In the genomic region with DNA sequence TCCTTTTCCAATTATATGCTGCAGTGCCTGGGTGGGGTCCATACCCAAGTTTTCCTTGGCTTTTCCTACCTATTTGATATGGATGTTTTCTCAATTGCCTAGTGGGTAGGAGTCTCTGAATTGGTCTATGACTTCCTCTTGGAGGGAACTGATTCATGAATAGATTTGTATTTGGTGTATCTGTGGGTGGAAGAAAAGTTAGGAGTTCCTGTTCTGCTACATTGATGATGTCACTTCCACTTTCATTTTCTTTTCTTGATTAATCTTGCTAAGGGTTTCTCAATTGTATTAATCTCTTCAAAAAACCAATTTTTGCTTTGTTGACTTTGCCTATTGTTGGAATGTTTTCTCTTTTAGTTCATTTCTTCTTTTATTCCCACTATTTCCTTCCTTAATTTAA, we compare ENCODE assay signal across 17 cellular contexts. TPM values are rescaled to one million over a fixed set of nuclear protein-coding genes. Genes with fewer than 3 reads are reported as not detected.
A peak's percentile ranks its signal among the peaks of the same experiment; 100 is the strongest.
DNase-seq lines count a peak whose midpoint lies in the region; ATAC-seq lines count a peak whose summit lies in the region.
"Had no signal": no experiment of that assay in that cellular context is flagged by ENCODE, and none has a peak within 500 bp of the region (broad histone marks: within the 10 kb centered on the region; RNA-seq: fewer than 3 reads in every experiment).

No MANE protein-coding gene starts in this region.

- DNase-seq in activated CD4-positive, alpha-beta T cell treated with anti-CD3 and anti-CD28 coated beads for 36 hours = no peak
- DNase-seq in activated CD4-positive, alpha-beta T cell treated with anti-CD3 and anti-CD28 coated beads, Interleukin-2, amount 10 ng/mL, durations not matched to agents 24 days and 14 days = no peak
- no peak for DNase-seq in T-cell
- no peak for DNase-seq in immature natural killer cell
- no peak for DNase-seq in stimulated activated CD4-positive, alpha-beta T cell treated with anti-CD3 and anti-CD28 coated beads, Interleukin-4, amount 100 ng/mL, for 24 hours
- no peak for DNase-seq in sciatic nerve (ENCODE audit: low spot score)
- DNase-seq in activated CD8-positive, alpha-beta memory T cell treated with anti-CD3 and anti-CD28 coated beads, Interleukin-2, amount 10 ng/mL, durations not matched to agents 7 days and 5 days = no peak
- DNase-seq: activated CD4-positive, alpha-beta T cell treated with anti-CD3 and anti-CD28 coated beads for 4 hours; COR-L47; GF-D8; hippocampal formation; stimulated activated CD4-positive, alpha-beta T cell treated with anti-CD3 and anti-CD28 coated beads, Interleukin-2, amount 100 ng/mL, for 24 hours; stimulated activated CD8-positive, alpha-beta memory T cell treated with anti-CD3 and anti-CD28 coated beads, Interleukin-4, amount 100 ng/mL, for 48 hours; SW 1271 had no signal

- peaks cover 12% of the 10 kb centered on the region for H3K9me3 Mint-ChIP-seq in activated CD4-positive, alpha-beta T cell treated with anti-CD3 and anti-CD28 coated beads for 36 hours (ENCODE audit: low read depth)
- H3K9me3 Mint-ChIP-seq in activated CD4-positive, alpha-beta T cell treated with anti-CD3 and anti-CD28 coated beads, Interleukin-2, amount 10 ng/mL, durations not matched to agents 24 days and 14 days = peaks cover 21% of the 10 kb centered on the region
- peaks cover 0 to 9% (median 4%) of the 10 kb centered on the region in 3 donors for H3K9me3 Mint-ChIP-seq in T-cell
- H3K9me3 Mint-ChIP-seq in immature natural killer cell = peaks cover 0 to 17% (median 3%) of the 10 kb centered on the region in 6 donors
- H3K9me3 Mint-ChIP-seq in activated CD8-positive, alpha-beta memory T cell treated with anti-CD3 and anti-CD28 coated beads, Interleukin-2, amount 10 ng/mL, durations not matched to agents 7 days and 5 days (ENCODE audit: low read depth) = no peaks in the 10 kb centered on the region

- no peaks in the 10 kb centered on the region for H3K36me3 Mint-ChIP-seq in activated CD4-positive, alpha-beta T cell treated with anti-CD3 and anti-CD28 coated beads for 36 hours (ENCODE audit: low read depth)
- no peaks in the 10 kb centered on the region for H3K36me3 Mint-ChIP-seq in activated CD4-positive, alpha-beta T cell treated with anti-CD3 and anti-CD28 coated beads, Interleukin-2, amount 10 ng/mL, durations not matched to agents 24 days and 14 days (ENCODE audit: low read depth)
- H3K36me3 Mint-ChIP-seq in T-cell (no peaks in the 10 kb centered on the region), immature natural killer cell (peaks cover 0 to 5% (median 5%) of the 10 kb centered on the region in 3 donors)
- H3K36me3 Mint-ChIP-seq in activated CD8-positive, alpha-beta memory T cell treated with anti-CD3 and anti-CD28 coated beads, Interleukin-2, amount 10 ng/mL, durations not matched to agents 7 days and 5 days = no peaks in the 10 kb centered on the region
- H3K36me3 Mint-ChIP-seq: type B pancreatic cell had no signal

- CTCF ChIA-PET in activated CD4-positive, alpha-beta T cell treated with anti-CD3 and anti-CD28 coated beads for 36 hours (lab: Charles Lee) = interaction anchor here (0.6 to 0.7 kb wide), 2 partner anchors 23 to 373 kb away, joined by 3 read pairs; no protein-coding TSS in a partner anchor
- CTCF ChIA-PET in T-cell (lab: Charles Lee) = no interaction called here
- CTCF ChIA-PET in activated CD8-positive, alpha-beta memory T cell treated with anti-CD3 and anti-CD28 coated beads, Interleukin-2, amount 10 ng/mL, durations not matched to agents 7 days and 5 days (lab: Charles Lee) = no interaction called here

- peaks cover 9% of the 10 kb centered on the region for H3K4me1 Mint-ChIP-seq in activated CD4-positive, alpha-beta T cell treated with anti-CD3 and anti-CD28 coated beads for 36 hours
- H3K4me1 Mint-ChIP-seq in activated CD4-positive, alpha-beta T cell treated with anti-CD3 and anti-CD28 coated beads, Interleukin-2, amount 10 ng/mL, durations not matched to agents 24 days and 14 days = peaks cover 6% of the 10 kb centered on the region
- H3K4me1 Mint-ChIP-seq in T-cell (peaks cover 0 to 8% (median 6%) of the 10 kb centered on the region in 3 donors), immature natural killer cell (peaks cover 9 to 12% of the 10 kb centered on the region in 2 donors)
- H3K4me1 Mint-ChIP-seq in activated CD8-positive, alpha-beta memory T cell treated with anti-CD3 and anti-CD28 coated beads, Interleukin-2, amount 10 ng/mL, durations not matched to agents 7 days and 5 days = peaks cover 4% of the 10 kb centered on the region

- intact Hi-C loops in activated CD4-positive, alpha-beta T cell treated with anti-CD3 and anti-CD28 coated beads for 36 hours (cut with DNase I, micrococcal nuclease) = no loop called here
- intact Hi-C loops in activated CD4-positive, alpha-beta T cell treated with anti-CD3 and anti-CD28 coated beads, Interleukin-2, amount 10 ng/mL, durations not matched to agents 24 days and 14 days (cut with micrococcal nuclease) = no loop called here
- intact Hi-C loops in sciatic nerve (cut with DNase I) = no loop called here

- H3K27me3 Mint-ChIP-seq in activated CD4-positive, alpha-beta T cell treated with anti-CD3 and anti-CD28 coated beads for 36 hours = peaks cover 15% of the 10 kb centered on the region
- peaks cover 18% of the 10 kb centered on the region for H3K27me3 Mint-ChIP-seq in activated CD4-positive, alpha-beta T cell treated with anti-CD3 and anti-CD28 coated beads, Interleukin-2, amount 10 ng/mL, durations not matched to agents 24 days and 14 days
- peaks cover 10 to 12% of the 10 kb centered on the region in 2 donors for H3K27me3 Mint-ChIP-seq in T-cell
- H3K27me3 Mint-ChIP-seq in immature natural killer cell (ENCODE audit: low read depth in 3 of 3) = peaks cover 0 to 5% (median 5%) of the 10 kb centered on the region in 3 donors
- H3K27me3 Mint-ChIP-seq in activated CD8-positive, alpha-beta memory T cell treated with anti-CD3 and anti-CD28 coated beads, Interleukin-2, amount 10 ng/mL, durations not matched to agents 7 days and 5 days = peaks cover 11% of the 10 kb centered on the region
- H3K27me3 Mint-ChIP-seq: type B pancreatic cell had no signal

- POLR2A ChIA-PET in activated CD4-positive, alpha-beta T cell treated with anti-CD3 and anti-CD28 coated beads for 36 hours (lab: Charles Lee) = no interaction called here
- POLR2A ChIA-PET in T-cell (lab: Charles Lee) = no interaction called here

- H3K27ac Mint-ChIP-seq in activated CD4-positive, alpha-beta T cell treated with anti-CD3 and anti-CD28 coated beads for 36 hours = no peak overlapping the region
- H3K27ac Mint-ChIP-seq in activated CD4-positive, alpha-beta T cell treated with anti-CD3 and anti-CD28 coated beads, Interleukin-2, amount 10 ng/mL, durations not matched to agents 24 days and 14 days = no peak overlapping the region
- H3K27ac Mint-ChIP-seq in T-cell (no peak overlapping the region), immature natural killer cell (peak overlapping the region in 4 of 6 donors; percentile 15 to 66 (median 18))
- no peak overlapping the region for H3K27ac Mint-ChIP-seq in activated CD8-positive, alpha-beta memory T cell treated with anti-CD3 and anti-CD28 coated beads, Interleukin-2, amount 10 ng/mL, durations not matched to agents 7 days and 5 days
- H3K27ac Mint-ChIP-seq: type B pancreatic cell had no signal

- H3K4me3 Mint-ChIP-seq in activated CD4-positive, alpha-beta T cell treated with anti-CD3 and anti-CD28 coated beads for 36 hours = no peak overlapping the region
- no peak overlapping the region for H3K4me3 Mint-ChIP-seq in activated CD4-positive, alpha-beta T cell treated with anti-CD3 and anti-CD28 coated beads, Interleukin-2, amount 10 ng/mL, durations not matched to agents 24 days and 14 days
- H3K4me3 Mint-ChIP-seq in T-cell (peak overlapping the region in 2 of 3 donors; percentile 19 to 49), immature natural killer cell (peak overlapping the region; percentile 12 to 60 (median 40))
- H3K4me3 Mint-ChIP-seq in activated CD8-positive, alpha-beta memory T cell treated with anti-CD3 and anti-CD28 coated beads, Interleukin-2, amount 10 ng/mL, durations not matched to agents 7 days and 5 days = no peak overlapping the region
- H3K4me3 Mint-ChIP-seq: type B pancreatic cell had no signal

- ATAC-seq in activated CD4-positive, alpha-beta T cell treated with anti-CD3 and anti-CD28 coated beads for 36 hours = peak; percentile 55
- no peak for ATAC-seq in T-cell (replicated peaks in 1 of 4)
- no peak for ATAC-seq in sciatic nerve
- no peak for ATAC-seq in HG02759 (IDR thresholded peaks at IDR 0.05; ENCODE audit: unreplicated experiment)
- no peak for ATAC-seq in activated CD8-positive, alpha-beta memory T cell treated with anti-CD3 and anti-CD28 coated beads, Interleukin-2, amount 10 ng/mL, durations not matched to agents 7 days and 5 days
- ATAC-seq: A549 had no signal

RNA-seq across cellular contexts. Expression of gene SLC9A2, which starts 37.4 kb away (rescaled TPM):
- total RNA-seq in activated CD4-positive, alpha-beta T cell treated with anti-CD3 and anti-CD28 coated beads for 36 hours = under 1 TPM; 0.04 to 0.07 TPM
- total RNA-seq in activated CD4-positive, alpha-beta T cell treated with anti-CD3 and anti-CD28 coated beads, Interleukin-2, amount 10 ng/mL, durations not matched to agents 24 days and 14 days = not detected in 2 replicates
- total RNA-seq in T-cell (not detected), sciatic nerve (not detected)
- polyA plus RNA-seq in immature natural killer cell = not detected
- not detected for total RNA-seq in activated CD8-positive, alpha-beta memory T cell treated with anti-CD3 and anti-CD28 coated beads, Interleukin-2, amount 10 ng/mL, durations not matched to agents 7 days and 5 days

Comparison
In these comparisons a context has a peak if more than half of its experiments do, and no peak if none do; other contexts are left out.
1. H3K27ac Mint-ChIP-seq: peak in immature natural killer cell (4 of 6); none in activated CD4-positive, alpha-beta T cell treated with anti-CD3 and anti-CD28 coated beads for 36 hours (single experiment), activated CD4-positive, alpha-beta T cell treated with anti-CD3 and anti-CD28 coated beads, Interleukin-2, amount 10 ng/mL, durations not matched to agents 24 days and 14 days (single experiment), T-cell (0 of 2) and activated CD8-positive, alpha-beta memory T cell treated with anti-CD3 and anti-CD28 coated beads, Interleukin-2, amount 10 ng/mL, durations not matched to agents 7 days and 5 days (single experiment).
2. H3K4me3 Mint-ChIP-seq: peak in T-cell (2 of 3) and immature natural killer cell (5 of 5); none in activated CD4-positive, alpha-beta T cell treated with anti-CD3 and anti-CD28 coated beads for 36 hours (single experiment), activated CD4-positive, alpha-beta T cell treated with anti-CD3 and anti-CD28 coated beads, Interleukin-2, amount 10 ng/mL, durations not matched to agents 24 days and 14 days (single experiment) and activated CD8-positive, alpha-beta memory T cell treated with anti-CD3 and anti-CD28 coated beads, Interleukin-2, amount 10 ng/mL, durations not matched to agents 7 days and 5 days (single experiment).